13 cellular contexts compared by ENCODE assay signal in the genomic region with DNA sequence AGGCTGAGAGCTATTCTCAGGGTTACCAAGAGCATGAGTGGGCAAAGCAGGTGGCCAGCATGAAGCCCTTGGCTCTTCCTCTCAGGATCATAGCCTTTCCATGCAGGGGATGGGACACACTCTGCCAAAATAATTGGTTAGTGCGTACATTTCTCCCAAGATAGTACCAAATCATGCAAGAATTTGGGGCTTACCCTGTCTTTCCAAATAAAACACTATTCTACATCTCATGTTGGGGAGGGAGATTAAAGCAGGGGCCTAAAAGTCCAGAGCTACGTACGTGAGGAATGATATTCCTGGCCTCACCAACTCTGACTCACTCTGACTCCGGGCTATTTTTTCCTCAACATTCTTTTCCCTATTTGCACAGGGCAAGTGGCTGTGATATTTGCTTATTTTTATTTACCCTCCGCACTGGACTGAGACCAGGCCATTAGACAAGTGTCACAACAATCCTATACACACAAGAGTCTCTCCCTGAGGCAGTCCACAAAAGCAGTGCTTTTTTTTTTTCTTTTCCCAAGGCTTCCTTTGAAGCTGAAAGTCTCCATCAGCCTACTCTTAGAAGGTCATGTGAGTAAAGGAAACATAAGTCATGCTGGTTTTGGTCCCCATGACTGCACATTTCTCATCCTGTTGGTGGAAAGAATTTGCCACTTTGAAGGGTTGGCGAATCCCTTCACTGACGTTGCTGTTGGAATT. TPM values are rescaled to one million over a fixed set of nuclear protein-coding genes. Genes with fewer than 3 reads are reported as not detected.
DNase-seq lines count a peak whose midpoint lies in the region; ATAC-seq and TF ChIP-seq lines count a peak whose summit lies in the region.
"Had no signal": no experiment of that assay in that cellular context is flagged by ENCODE, and none has a peak within 500 bp of the region (broad histone marks: within the 10 kb centered on the region; RNA-seq: fewer than 3 reads in every experiment).

No MANE protein-coding gene starts in this region.

- peaks cover 100% of the 10 kb centered on the region for H3K27me3 Mint-ChIP-seq in H9 (ENCODE audit: low read depth)

- H2AK5ac ChIP-seq in H9 (ENCODE audit: insufficient read length, low read length) = no peak overlapping the region

- H2BK120ac ChIP-seq in H9 (ENCODE audit: low read depth, low read length, poor library complexity, severe bottlenecking) = no peak overlapping the region

- no peak overlapping the region for H3K14ac ChIP-seq in H9 (ENCODE audit: insufficient read depth, low read length)

- H3K4me1 ChIP-seq in fibroblast of lung (ENCODE audit: control insufficient read depth, extremely low read depth, insufficient read depth, low read length) (peaks cover 13% of the 10 kb centered on the region), H9 (ENCODE audit: insufficient read depth, low read length) (no peaks in the 10 kb centered on the region)

- TF ChIP-seq CTCF in BJ (IDR thresholded peaks at IDR 0.05; ENCODE audit: insufficient read depth, low read depth, low read length) (no peak), fibroblast of lung (conservative IDR thresholded peaks at IDR 0.05 in 1 of 2, IDR thresholded peaks at IDR 0.05 in 1 of 2; ENCODE audit: low read depth in 1 of 2, low read length in 2 of 2) (no peak), H9 (conservative IDR thresholded peaks at IDR 0.05) (no peak)

- no peaks in the 10 kb centered on the region for H3K36me3 Mint-ChIP-seq in H9 (ENCODE audit: insufficient read depth in 1 of 3, low read depth in 3 of 3)

- ATAC-seq in GM21515 (IDR thresholded peaks at IDR 0.05; ENCODE audit: unreplicated experiment) = no peak

- H3K9ac ChIP-seq in fibroblast of lung (ENCODE audit: insufficient read depth, low read length) = no peak overlapping the region
- no peak overlapping the region for H3K9ac ChIP-seq in H9 (ENCODE audit: extremely low read depth, insufficient read length, low read length)

- H3K23ac ChIP-seq in H9 (ENCODE audit: insufficient read length, low read depth, low read length) = no peak overlapping the region

- no peak overlapping the region for H2BK20ac ChIP-seq in H9 (ENCODE audit: low read depth, low read length, poor library complexity, severe bottlenecking)

- peaks cover 0 to 2% of the 10 kb centered on the region in 2 experiments; a peak in 1 of 4 replicates for H3K4me1 Mint-ChIP-seq in H9

- no peak overlapping the region for H3K4ac ChIP-seq in H9 (ENCODE audit: low read depth, low read length)

- H3K27me3 ChIP-seq in BJ (ENCODE audit: control insufficient read depth, insufficient read depth, low read length) = no peaks in the 10 kb centered on the region
- no peaks in the 10 kb centered on the region for H3K27me3 ChIP-seq in fibroblast of lung (ENCODE audit: control insufficient read depth, insufficient read depth, low read length)
- H3K27me3 ChIP-seq in H9 (ENCODE audit: insufficient read depth, low read length) = peaks cover 18% of the 10 kb centered on the region

- H2BK12ac ChIP-seq in H9 (ENCODE audit: insufficient read length, low read depth, low read length) = no peak overlapping the region

- POLR2A ChIA-PET in BJ (lab: Charles Lee) = no interaction called here

- no peak overlapping the region for H2BK15ac ChIP-seq in H9 (ENCODE audit: low read depth, low read length)

- no peak overlapping the region for H4K91ac ChIP-seq in H9 (ENCODE audit: insufficient read length, low read depth, low read length)

- CTCF ChIA-PET in BJ (lab: Yijun Ruan, JAX) = interaction anchor here (0.8 kb wide), 1 partner anchor 10 kb away, joined by 3 read pairs; no protein-coding TSS in a partner anchor

- no peaks in the 10 kb centered on the region for H3K23me2 ChIP-seq in H9 (ENCODE audit: insufficient read length, low read depth, low read length, poor library complexity, severe bottlenecking)

- H3K36me3 ChIP-seq in BJ (ENCODE audit: control insufficient read depth, insufficient read depth, low read length) (no peaks in the 10 kb centered on the region; the same call in 1 of the 2 replicates), fibroblast of lung (ENCODE audit: control insufficient read depth, insufficient read depth, low read length) (no peaks in the 10 kb centered on the region)

- H3K9me3 ChIP-seq in fibroblast of lung (ENCODE audit: control insufficient read depth, insufficient read depth, low read depth, low read length) (no peaks in the 10 kb centered on the region), H9 (ENCODE audit: control insufficient read depth, low read depth, low read length) (no peaks in the 10 kb centered on the region)

- H4K20me1 ChIP-seq in fibroblast of lung (ENCODE audit: control insufficient read depth, extremely low read depth, insufficient read depth, low read length) (no peaks in the 10 kb centered on the region), H9 (ENCODE audit: control insufficient read depth, insufficient read depth, insufficient read length) (no peaks in the 10 kb centered on the region)

- H2AFZ ChIP-seq in fibroblast of lung (ENCODE audit: low read length) = no peak overlapping the region
- no peak overlapping the region for H2AFZ ChIP-seq in H9 (ENCODE audit: low read length)

- H3K4me2 ChIP-seq in fibroblast of lung (ENCODE audit: extremely low read depth, insufficient read depth, low read length) (peak overlapping the region; percentile 3), H9 (ENCODE audit: insufficient read depth, insufficient read length, low read length) (no peak overlapping the region)

- no peak overlapping the region for H2BK5ac ChIP-seq in H9 (ENCODE audit: insufficient read length, low read length)

- no peak overlapping the region for H3K4me3 Mint-ChIP-seq in H9

- H3K79me2 ChIP-seq in fibroblast of lung (ENCODE audit: control insufficient read depth, insufficient read depth, low read length) (no peaks in the 10 kb centered on the region), H9 (ENCODE audit: insufficient read depth, low read length) (no peaks in the 10 kb centered on the region)

- H3K79me1 ChIP-seq in H9 (ENCODE audit: insufficient read depth, low read depth, low read length, poor library complexity, severe bottlenecking) = no peaks in the 10 kb centered on the region

- H3K4me3 ChIP-seq in BJ (ENCODE audit: low read depth, low read length) (no peak overlapping the region), fibroblast of lung (replicated peaks in 1 of 4; ENCODE audit: control extremely low read depth in 1 of 4, insufficient read depth in 1 of 4, low read depth in 3 of 4, low read length in 4 of 4) (no peak overlapping the region)

- peak; percentile 36 for DNase-seq in BJ (ENCODE audit: low read depth)
- peak; percentile 55 for DNase-seq in NCI-H226
- DNase-seq in fibroblast of lung (ENCODE audit: low read depth in 2 of 2) = peak; percentile 60 to 65
- peak; percentile 61 for DNase-seq in myocyte (ENCODE audit: low read depth)
- DNase-seq in activated CD4-positive, CD25-positive, alpha-beta regulatory T cell treated with anti-CD3 and anti-CD28 coated beads, Interleukin-2, amount 50 U/mL, for 72 hours = no peak
- no peak for DNase-seq in H9
- DNase-seq in NCI-H128 (lab: John Stamatoyannopoulos, UW; ENCODE audit: unreplicated experiment) = no peak
- DNase-seq: amygdala, C1 segment of cervical spinal cord, NCI-H1048 had no signal

- no peak overlapping the region for H3T11ph ChIP-seq in H9 (ENCODE audit: low read length)

- H3K27ac ChIP-seq in fibroblast of lung (ENCODE audit: insufficient read depth, low read length) (peak overlapping the region; percentile 74), H9 (ENCODE audit: insufficient read length, low read depth, low read length) (no peak overlapping the region)

- H4K8ac ChIP-seq in H9 (replicated peaks; ENCODE audit: insufficient read length, low read depth, low read length) = no peak overlapping the region

- WGBS in H9 (ENCODE audit: extremely low coverage, insufficient read length, low lambda C conversion rate) = no CpG with 5 or more reads among the region's 7 CpGs

- no peak overlapping the region; a peak in 1 of 7 replicates for H3K27ac Mint-ChIP-seq in H9

- H3K56ac ChIP-seq in H9 (ENCODE audit: insufficient read length, low read depth, low read length) = no peak overlapping the region

- H4K5ac ChIP-seq in H9 (ENCODE audit: insufficient read length, low read depth, low read length) = no peak overlapping the region

- H3K9me3 Mint-ChIP-seq in H9 = no peaks in the 10 kb centered on the region

- no peak overlapping the region for H3K18ac ChIP-seq in H9 (ENCODE audit: insufficient read length, low read depth, low read length)

RNA-seq across cellular contexts. Expression of a gene that starts 40.1 kb away (rescaled TPM):
- polyA plus RNA-seq in BJ (2011; rRNA removed) (not detected in 2 replicates), fibroblast of lung (not detected in 2 replicates)
- not detected in 2 replicates for polyA minus RNA-seq in BJ (2011; rRNA and poly(A)+ RNA removed)
- total RNA-seq in fibroblast of lung (not detected in 2 replicates), myocyte (not detected in 2 replicates), H9 (2021) (not detected in 2 replicates)
- 0.23 and 0.37 TPM in 2 replicates for polyA plus RNA-seq in fibroblast of lung (2012)
- polyA minus RNA-seq in fibroblast of lung (ENCODE audit: low replicate concordance) = not detected in 2 replicates
- not detected for polyA plus RNA-seq in myocyte (2012)
- total RNA-seq: frontal cortex had no signal
- polyA plus RNA-seq: neural cell had no signal

Comparison
In these comparisons a context has a peak if more than half of its experiments do, and no peak if none do; other contexts are left out.
1. DNase-seq: peak in BJ (single experiment), NCI-H226 (single experiment), fibroblast of lung (2 of 2) and myocyte (single experiment); none in activated CD4-positive, CD25-positive, alpha-beta regulatory T cell treated with anti-CD3 and anti-CD28 coated beads, Interleukin-2, amount 50 U/mL, for 72 hours (single experiment), H9 (single experiment) and NCI-H128 (single experiment).